35 cellular contexts compared by ENCODE assay signal in the genomic region with DNA sequence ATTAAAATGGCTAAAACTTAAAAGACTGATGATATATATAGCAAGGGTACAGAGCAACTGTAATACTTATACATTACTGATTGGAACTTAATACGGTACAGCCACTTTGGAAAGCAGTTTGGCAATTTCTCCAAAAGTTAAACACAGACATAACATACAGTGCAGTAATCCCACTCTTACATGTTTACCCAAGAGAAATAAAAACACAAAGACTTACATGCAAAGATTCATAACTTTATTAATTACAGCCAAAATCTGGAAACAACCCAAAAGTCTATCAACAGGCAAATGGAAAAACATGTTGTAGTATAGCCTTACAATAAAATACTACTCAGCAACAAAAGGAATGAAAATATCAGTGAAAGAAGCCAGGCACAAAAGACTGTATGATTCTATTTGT.
"Had no signal": no experiment of that assay in that cellular context is flagged by ENCODE, and none has a peak within 500 bp of the region (broad histone marks: within the 10 kb centered on the region; RNA-seq: fewer than 3 reads in every experiment).

No MANE protein-coding gene starts in this region.

- H3K9me3 ChIP-seq: MG63 had no signal

- H3K27me3 ChIP-seq: MG63 had no signal

- H3K9ac ChIP-seq: KMS-11 had no signal

- H3K36me3 ChIP-seq: MG63 had no signal

- H3K4me3 ChIP-seq: MG63 had no signal

- H3K27ac ChIP-seq: KMS-11 had no signal

- DNase-seq: Karpas-422, Kasumi-1, KG1, MG63, MM.1S, MV-4-11, NCI-H1048, NCI-H1092, NCI-H1092 treated with DMSO at 0.1 percent for 48 hours, NCI-H1105, NCI-H1105 treated with DMSO at 0.1 percent for 48 hours, NCI-H1417, NCI-H1417 treated with DMSO at 0.1 percent for 48 hours, NCI-H1436, NCI-H1436 treated with DMSO at 0.1 percent for 48 hours, NCI-H146, NCI-H1694, NCI-H1694 treated with DMSO at 0.1 percent for 48 hours, NCI-H187, NCI-H187 treated with DMSO at 0.1 percent for 48 hours, NCI-H1930, NCI-H2029, NCI-H2029 treated with DMSO at 0.1 percent for 48 hours, NCI-H2081, NCI-H2081 treated with DMSO at 0.1 percent for 48 hours, NCI-H2107, NCI-H2171, NCI-H2171 treated with DMSO at 0.1 percent for 48 hours, NCI-H2227 treated with DMSO at 0.1 percent for 48 hours, NCI-H226, NCI-H345, NCI-H446, NCI-H446 treated with DMSO at 0.1 percent for 48 hours, NCI-H510A had no signal
